ENCODE assay signal across 15 cellular contexts in genomic region chr14:102758087-102758486, GRCh38. TPM values are rescaled to one million over a fixed set of nuclear protein-coding genes. Genes with fewer than 3 reads are reported as not detected.
DNase-seq lines count a peak whose midpoint lies in the region; ATAC-seq and TF ChIP-seq lines count a peak whose summit lies in the region.
"Had no signal": no experiment of that assay in that cellular context is flagged by ENCODE, and none has a peak within 500 bp of the region (broad histone marks: within the 10 kb centered on the region; RNA-seq: fewer than 3 reads in every experiment).

No MANE protein-coding gene starts in this region.

- no peaks in the 10 kb centered on the region for H3K27me3 ChIP-seq in right atrium auricular region

- H3K9me3 ChIP-seq in right atrium auricular region (no peaks in the 10 kb centered on the region), SK-N-MC (ENCODE audit: low read depth, low read length) (no peaks in the 10 kb centered on the region)

- H3K4me3 Mint-ChIP-seq in stimulated activated memory B cell treated with anti-CD40 and anti-IgM and Interleukin-4, amounts not matched to agents 10 μg/mL and 1 μg/mL and 100 μg/mL, for 72 hours: no peak overlapping the region
- H3K4me3 Mint-ChIP-seq: CD4-positive, alpha-beta T cell had no signal

- H3K4me1 Mint-ChIP-seq in stimulated activated memory B cell treated with anti-CD40 and anti-IgM and Interleukin-4, amounts not matched to agents 10 μg/mL and 1 μg/mL and 100 μg/mL, for 72 hours: peaks cover 75% of the 10 kb centered on the region

- no peaks in the 10 kb centered on the region for H3K36me3 Mint-ChIP-seq in stimulated activated memory B cell treated with anti-CD40 and anti-IgM and Interleukin-4, amounts not matched to agents 10 μg/mL and 1 μg/mL and 100 μg/mL, for 72 hours

- H3K9ac ChIP-seq in SK-N-MC (ENCODE audit: insufficient read length): no peak overlapping the region

- H3K4me1 ChIP-seq in right atrium auricular region: peaks cover 0 to 6% of the 10 kb centered on the region in 2 donors

- H3K4me3 ChIP-seq in right atrium auricular region: no peak overlapping the region
- no peak overlapping the region for H3K4me3 ChIP-seq in SK-N-MC
- H3K4me3 ChIP-seq: K562 had no signal

- peak overlapping the region; percentile 67 for H3K27ac Mint-ChIP-seq in stimulated activated memory B cell treated with anti-CD40 and anti-IgM and Interleukin-4, amounts not matched to agents 10 μg/mL and 1 μg/mL and 100 μg/mL, for 72 hours
- H3K27ac Mint-ChIP-seq: CD4-positive, alpha-beta T cell had no signal

- in situ Hi-C loops in GM13977 (cut with MboI; ENCODE audit: low pct_unique_long_range_greater_than_20kb, low sequenced_read_pairs, unreplicated experiment): no loop called here

- ATAC-seq in Right ventricle myocardium superior (ENCODE audit: poor library complexity): no peak
- no peak for ATAC-seq in stimulated activated memory B cell treated with anti-CD40 and anti-IgM and Interleukin-4, amounts not matched to agents 10 μg/mL and 1 μg/mL and 100 μg/mL, for 72 hours
- no peak for ATAC-seq in GM21360 (IDR thresholded peaks at IDR 0.05; ENCODE audit: unreplicated experiment)
- no peak for ATAC-seq in HG03039 (IDR thresholded peaks at IDR 0.05; ENCODE audit: unreplicated experiment)

- TF ChIP-seq CTCF in right atrium auricular region (IDR thresholded peaks at IDR 0.05) (no peak), GM13977 (IDR thresholded peaks at IDR 0.05; ENCODE audit: extremely low read depth, insufficient read depth, missing control alignments) (no peak)

- H3K36me3 ChIP-seq in right atrium auricular region (no peaks in the 10 kb centered on the region), SK-N-MC (ENCODE audit: insufficient read depth, low read length) (no peaks in the 10 kb centered on the region)

- H3K27ac ChIP-seq in right atrium auricular region (no peak overlapping the region), SK-N-MC (peak overlapping the region; percentile 42; the same call in 1 of the 2 replicates)
- H3K27ac ChIP-seq: 22Rv1, HL-60 had no signal

- DNase-seq in Right ventricle myocardium superior (peak; percentile 1), right atrium auricular region (ENCODE audit: low spot score) (no peak), GM13977 (ENCODE audit: low spot score) (peak; percentile 52), SK-N-MC (ENCODE audit: low read depth, low spot score) (no peak), COLO668 (lab: John Stamatoyannopoulos, UW; ENCODE audit: unreplicated experiment) (no peak)
- DNase-seq: C1 segment of cervical spinal cord; CD4-positive, alpha-beta T cell; DMS79; Karpas-422 had no signal

- intact Hi-C loops in Right ventricle myocardium superior (cut with DNase I): no loop called here

- no peaks in the 10 kb centered on the region for H3K27me3 Mint-ChIP-seq in stimulated activated memory B cell treated with anti-CD40 and anti-IgM and Interleukin-4, amounts not matched to agents 10 μg/mL and 1 μg/mL and 100 μg/mL, for 72 hours
- H3K27me3 Mint-ChIP-seq: CD4-positive, alpha-beta T cell had no signal

- no peaks in the 10 kb centered on the region for H3K9me3 Mint-ChIP-seq in stimulated activated memory B cell treated with anti-CD40 and anti-IgM and Interleukin-4, amounts not matched to agents 10 μg/mL and 1 μg/mL and 100 μg/mL, for 72 hours
- H3K9me3 Mint-ChIP-seq: CD4-positive, alpha-beta T cell had no signal

RNA-seq across cellular contexts. Expression of gene TRAF3, which starts 19.2 kb away (rescaled TPM):
- total RNA-seq in Right ventricle myocardium superior (9.8 TPM), right atrium auricular region (1 to 10 TPM; 9.1 to 10.0 TPM)

Comparison
In these comparisons a context has a peak if more than half of its experiments do, and no peak if none do; other contexts are left out.
1. DNase-seq: peak in Right ventricle myocardium superior (single experiment) and GM13977 (single experiment); none in right atrium auricular region (single experiment), SK-N-MC (single experiment) and COLO668 (single experiment).